8 cellular contexts compared by ENCODE assay signal in genomic region chr2:210002158-210003157, GRCh38. TPM values are rescaled to one million over a fixed set of nuclear protein-coding genes. Genes with fewer than 3 reads are reported as not detected.
DNase-seq lines count a peak whose midpoint lies in the region; ATAC-seq, FAIRE-seq and TF ChIP-seq lines count a peak whose summit lies in the region.

Gene RPE, plus strand, starts transcription at chr2:210002638. Its CDS starts 24 bp downstream, at chr2:210002662.

- H3K36me3 Mint-ChIP-seq in Calu3 (ENCODE audit: insufficient read depth, unreplicated experiment) = peaks cover 32% of the 10 kb centered on the region

- H3K27ac ChIP-seq in HUES64 (ENCODE audit: low read depth, low read length) = peak within 1 kb of the TSS; percentile 69
- H3K27ac ChIP-seq in OCI-LY1 (ENCODE audit: low read depth, low read length, poor library complexity, severe bottlenecking) = peak within 1 kb of the TSS; percentile 71
- H3K27ac ChIP-seq in mesodermal cell (ENCODE audit: low read depth, low read length, severe bottlenecking) = peak within 1 kb of the TSS; percentile 18

- H3K4me3 Mint-ChIP-seq in Calu3 (ENCODE audit: low read depth, unreplicated experiment) = peak within 1 kb of the TSS; percentile 98

- peak; percentile 99 for ATAC-seq in GM21447 (IDR thresholded peaks at IDR 0.05; ENCODE audit: unreplicated experiment)

- H2AFZ ChIP-seq in OCI-LY1 (ENCODE audit: low read length) = peak within 1 kb of the TSS; percentile 82

- H4K20me1 ChIP-seq in OCI-LY1 (ENCODE audit: insufficient read depth, low read length) = 0 out of 2 replicates have a peak, but pooled peaks cover 2% of the 10 kb centered on the region

- H3K27ac Mint-ChIP-seq in Calu3 (ENCODE audit: unreplicated experiment) = peak within 1 kb of the TSS; percentile 98

- peaks cover 46% of the 10 kb centered on the region for H3K4me1 Mint-ChIP-seq in Calu3 (ENCODE audit: low read depth, unreplicated experiment)

- H3K36me3 ChIP-seq in HUES64 (ENCODE audit: insufficient read depth, low read length) = peaks cover 31% of the 10 kb centered on the region
- H3K36me3 ChIP-seq in OCI-LY1 (ENCODE audit: insufficient read depth, low read length) = peaks cover 31% of the 10 kb centered on the region; the same call in 1 of the 2 replicates
- H3K36me3 ChIP-seq in mesodermal cell (ENCODE audit: control insufficient read depth, insufficient read depth, low read length) = peaks cover 18% of the 10 kb centered on the region

- WGBS in HUES64 = 1% methylated on average over 58 of the region's 58 CpGs
- 1% methylated on average over 42 to 47 of the region's 58 CpGs for WGBS in mesodermal cell (ENCODE audit: insufficient coverage in 2 of 2), 2 experiments

- TF ChIP-seq CTCF in Calu3 (IDR thresholded peaks at IDR 0.05; ENCODE audit: unreplicated experiment) (no peak), OCI-LY1 (IDR thresholded peaks at IDR 0.05; ENCODE audit: low read length) (no peak)

- CTCF ChIA-PET in Calu3 (lab: Charles Lee) = interaction anchor here (1.0 kb wide), 1 partner anchor 12 kb away, joined by 4 read pairs; no protein-coding TSS in a partner anchor

- H3F3A ChIP-seq in OCI-LY1 (ENCODE audit: insufficient read depth, low read length) = no peaks in the 10 kb centered on the region

- H3K9me3 ChIP-seq in HUES64 (ENCODE audit: insufficient read depth, low read depth, low read length) (no peaks in the 10 kb centered on the region), OCI-LY1 (ENCODE audit: low read length) (no peaks in the 10 kb centered on the region), mesodermal cell (ENCODE audit: control insufficient read depth, low read length) (no peaks in the 10 kb centered on the region)

- H3K79me2 ChIP-seq in OCI-LY1 (ENCODE audit: insufficient read depth, low read length) = peaks cover 50% of the 10 kb centered on the region

- FAIRE-seq in endometrium (lab: Jason Lieb, UNC) = peak; percentile 94

- H3K4me1 ChIP-seq in HUES64 (ENCODE audit: insufficient read depth, low read length) (peaks cover 10% of the 10 kb centered on the region), OCI-LY1 (ENCODE audit: insufficient read depth, low read length, severe bottlenecking) (peaks cover 41% of the 10 kb centered on the region), mesodermal cell (ENCODE audit: control insufficient read depth, insufficient read depth, low read length, poor library complexity, severe bottlenecking) (peaks cover 10% of the 10 kb centered on the region)

- H3K4me3 ChIP-seq in HUES64 (ENCODE audit: low read length) (peak within 1 kb of the TSS; percentile 93), OCI-LY1 (ENCODE audit: low read depth, low read length, poor library complexity, severe bottlenecking) (peak within 1 kb of the TSS; percentile 88), mesodermal cell (ENCODE audit: extremely low read depth, insufficient read depth, low read length, poor library complexity, severe bottlenecking) (peak within 1 kb of the TSS; percentile 91)

- peak; percentile 98 for DNase-seq in Calu3
- DNase-seq in activated CD8-positive, alpha-beta memory T cell treated with anti-CD3 and anti-CD28 coated beads, Interleukin-2, amount 50 U/mL, for 4 hours = peak; percentile 99
- DNase-seq in stimulated activated CD8-positive, alpha-beta memory T cell treated with anti-CD3 and anti-CD28 coated beads, Interleukin-15, amount 100 ng/mL, for 4 hours (ENCODE audit: low read depth in 2 of 2) = peak; percentile 93

- intact Hi-C loops in Calu3 (cut with micrococcal nuclease; ENCODE audit: unreplicated experiment) = no loop called here

- H3K9ac ChIP-seq in HUES64 (ENCODE audit: low read depth, low read length) = peak within 1 kb of the TSS; percentile 94
- H3K9ac ChIP-seq in OCI-LY1 (ENCODE audit: low read length) = peak within 1 kb of the TSS; percentile 88

- no peaks in the 10 kb centered on the region for H3K9me3 Mint-ChIP-seq in Calu3 (ENCODE audit: low read depth, unreplicated experiment)

- no peaks in the 10 kb centered on the region for H3K27me3 ChIP-seq in HUES64 (ENCODE audit: insufficient read depth, low read length)
- H3K27me3 ChIP-seq in OCI-LY1 (ENCODE audit: insufficient read depth, low read length) = no peaks in the 10 kb centered on the region

- no peaks in the 10 kb centered on the region for H3K27me3 Mint-ChIP-seq in Calu3 (ENCODE audit: unreplicated experiment)

- BruUV-seq in Calu3 (replicated peaks; lab: Mats Ljungman, UMichigan) = TSS peak; percentile 35

- peak within 1 kb of the TSS; percentile 94 for H3K4me2 ChIP-seq in OCI-LY1 (ENCODE audit: low read length)

- H3K9me2 ChIP-seq in OCI-LY1 (ENCODE audit: low read depth, low read length) = no peaks in the 10 kb centered on the region

RNA-seq across cellular contexts. Expression of gene RPE, which starts in this region (rescaled TPM):
- 84.7 and 94.9 TPM in 2 replicates for total RNA-seq in Calu3 (2022)
- 36.1 TPM for polyA plus RNA-seq in HUES64 (2013, experiment 1 of 2)
- polyA plus RNA-seq in HUES64 (2013, experiment 2 of 2) = 35.8 TPM
- polyA plus RNA-seq in mesodermal cell (2013, experiment 1 of 2) = 30.3 TPM
- 30.0 TPM for polyA plus RNA-seq in mesodermal cell (2013, experiment 2 of 2)

Comparison
In these comparisons a context has a peak if more than half of its experiments do, and no peak if none do; other contexts are left out.
1. Peak in every context shown above with its lines: DNase-seq, ATAC-seq, H3K4me3 ChIP-seq and H3K27ac ChIP-seq.
2. H3K27ac ChIP-seq: peak in every context shown above with its lines; median percentile 71 in OCI-LY1; 69 in HUES64; 18 in mesodermal cell.